10 cellular contexts compared by ENCODE assay signal in genomic region chr3:170144437-170144843, GRCh38. TPM values are rescaled to one million over a fixed set of nuclear protein-coding genes. Genes with fewer than 3 reads are reported as not detected.
A peak's percentile ranks its signal among the peaks of the same experiment; 100 is the strongest.
DNase-seq lines count a peak whose midpoint lies in the region; ATAC-seq and TF ChIP-seq lines count a peak whose summit lies in the region.
"Had no signal": no experiment of that assay in that cellular context is flagged by ENCODE, and none has a peak within 500 bp of the region (broad histone marks: within the 10 kb centered on the region; RNA-seq: fewer than 3 reads in every experiment).

No MANE protein-coding gene starts in this region.

- H3K4me1 ChIP-seq in MM.1S (ENCODE audit: low read length) (peaks cover 14% of the 10 kb centered on the region; the same call in 1 of the 2 replicates), trophoblast cell (ENCODE audit: control insufficient read depth in 1 of 2, insufficient read depth in 2 of 2, low read length in 2 of 2) (no peaks in the 10 kb centered on the region)
- H3K4me1 ChIP-seq: psoas muscle had no signal

- no peak overlapping the region for H2AFZ ChIP-seq in MM.1S (ENCODE audit: low read length)
- no peak overlapping the region for H2AFZ ChIP-seq in trophoblast cell (ENCODE audit: insufficient read depth, low read length, poor library complexity)

- H4K8ac ChIP-seq in trophoblast cell (ENCODE audit: low read depth, low read length), result no peak overlapping the region

- H3K27ac ChIP-seq in MM.1S (ENCODE audit: low read length) (no peak overlapping the region), trophoblast cell (ENCODE audit: low read depth, low read length) (no peak overlapping the region)
- H3K27ac ChIP-seq: psoas muscle had no signal

- TF ChIP-seq CTCF in MM.1S (IDR thresholded peaks at IDR 0.05; ENCODE audit: low read length), result no peak

- H3K9ac ChIP-seq in MM.1S (ENCODE audit: low read length) (no peak overlapping the region), trophoblast cell (ENCODE audit: low read length) (no peak overlapping the region)

- no peaks in the 10 kb centered on the region for H3F3A ChIP-seq in MM.1S (ENCODE audit: insufficient read depth, low read length)

- H4K12ac ChIP-seq in trophoblast cell (ENCODE audit: low read depth, low read length), result no peak overlapping the region

- WGBS in trophoblast cell (ENCODE audit: extremely low coverage, insufficient coverage, insufficient read length), result no CpG with 5 or more reads among the region's 3 CpGs

- H3K79me1 ChIP-seq in trophoblast cell (ENCODE audit: low read length), result no peaks in the 10 kb centered on the region

- H3K14ac ChIP-seq in trophoblast cell (ENCODE audit: low read length), result no peak overlapping the region

- DNase-seq in ELR (ENCODE audit: low read depth) (peak; percentile 19), RKO (ENCODE audit: low spot score) (peak; percentile 42), MM.1S (no peak), sciatic nerve (ENCODE audit: low spot score) (no peak), trophoblast cell (no peak), NCI-H774 (lab: John Stamatoyannopoulos, UW) (no peak)
- DNase-seq: DMS53, psoas muscle had no signal

- no peak overlapping the region for H3K4me3 ChIP-seq in MM.1S (ENCODE audit: low read length)
- no peak overlapping the region for H3K4me3 ChIP-seq in trophoblast cell (ENCODE audit: low read depth, low read length)
- H3K4me3 ChIP-seq: psoas muscle had no signal

- intact Hi-C loops in sciatic nerve (cut with DNase I), result no loop called here

- H2AK5ac ChIP-seq in trophoblast cell (ENCODE audit: low read length), result no peak overlapping the region

- H3K4me2 ChIP-seq in MM.1S (ENCODE audit: low read depth, low read length), result no peak overlapping the region
- H3K4me2 ChIP-seq in trophoblast cell (ENCODE audit: low read length), result no peak overlapping the region

- H4K20me1 ChIP-seq in MM.1S (ENCODE audit: insufficient read depth, low read length), result no peaks in the 10 kb centered on the region

- no peak overlapping the region for H3K18ac ChIP-seq in trophoblast cell (ENCODE audit: low read length)

- no peaks in the 10 kb centered on the region for H3K9me2 ChIP-seq in MM.1S (replicated peaks; ENCODE audit: insufficient read depth, low read length)

- no peak overlapping the region for H3K4ac ChIP-seq in trophoblast cell (ENCODE audit: low read depth, low read length)

- H2BK5ac ChIP-seq in trophoblast cell (ENCODE audit: low read depth, low read length, poor library complexity), result no peak overlapping the region

- H3K27me3 ChIP-seq in MM.1S (replicated peaks; ENCODE audit: insufficient read depth, low read length), result no peaks in the 10 kb centered on the region
- no peaks in the 10 kb centered on the region for H3K27me3 ChIP-seq in trophoblast cell (ENCODE audit: insufficient read depth, low read length)

- no peak overlapping the region for H4K91ac ChIP-seq in trophoblast cell (ENCODE audit: low read depth, low read length)

- no peak overlapping the region for H3K23ac ChIP-seq in trophoblast cell (ENCODE audit: low read length)

- no peaks in the 10 kb centered on the region for H3K9me3 ChIP-seq in MM.1S (replicated peaks; ENCODE audit: insufficient read depth, low read length)
- H3K9me3 ChIP-seq in trophoblast cell (ENCODE audit: insufficient read depth, low read depth, low read length), result no peaks in the 10 kb centered on the region
- H3K9me3 ChIP-seq: psoas muscle had no signal

- H3K79me2 ChIP-seq in MM.1S (ENCODE audit: low read length) (peaks cover 88% of the 10 kb centered on the region), trophoblast cell (ENCODE audit: control insufficient read depth, insufficient read depth, low read length, poor library complexity) (no peaks in the 10 kb centered on the region)

- no peak overlapping the region for H2BK120ac ChIP-seq in trophoblast cell (ENCODE audit: insufficient read depth, low read length, poor library complexity)

- H3K36me3 ChIP-seq in MM.1S (replicated peaks; ENCODE audit: insufficient read depth, low read length) (peaks cover 23% of the 10 kb centered on the region; the same call in 1 of the 2 replicates), trophoblast cell (ENCODE audit: control insufficient read depth in 1 of 2, insufficient read depth in 2 of 2, low read length in 2 of 2) (peaks cover 5 to 9% of the 10 kb centered on the region in 2 experiments)

- ATAC-seq in GM19372 (IDR thresholded peaks at IDR 0.05; ENCODE audit: low read depth, unreplicated experiment) (peak; percentile 84), HG03025 (IDR thresholded peaks at IDR 0.05; ENCODE audit: low FRiP score, unreplicated experiment) (peak; percentile 67), sciatic nerve (no peak)

- H2BK12ac ChIP-seq in trophoblast cell (ENCODE audit: low read length), result no peak overlapping the region

RNA-seq across cellular contexts. Expression of gene PHC3, which starts 37.1 kb away (rescaled TPM):
- total RNA-seq in sciatic nerve, result 142 TPM
- polyA plus RNA-seq in trophoblast cell (2013), result 36.3 and 38.5 TPM in 2 replicates

Comparison
In these comparisons a context has a peak if more than half of its experiments do, and no peak if none do; other contexts are left out.
1. DNase-seq: peak in ELR (single experiment) and RKO (single experiment); none in MM.1S (single experiment), sciatic nerve (single experiment), trophoblast cell (0 of 2) and NCI-H774 (single experiment).